ENCODE assay signal across 8 cellular contexts in the genomic region with DNA sequence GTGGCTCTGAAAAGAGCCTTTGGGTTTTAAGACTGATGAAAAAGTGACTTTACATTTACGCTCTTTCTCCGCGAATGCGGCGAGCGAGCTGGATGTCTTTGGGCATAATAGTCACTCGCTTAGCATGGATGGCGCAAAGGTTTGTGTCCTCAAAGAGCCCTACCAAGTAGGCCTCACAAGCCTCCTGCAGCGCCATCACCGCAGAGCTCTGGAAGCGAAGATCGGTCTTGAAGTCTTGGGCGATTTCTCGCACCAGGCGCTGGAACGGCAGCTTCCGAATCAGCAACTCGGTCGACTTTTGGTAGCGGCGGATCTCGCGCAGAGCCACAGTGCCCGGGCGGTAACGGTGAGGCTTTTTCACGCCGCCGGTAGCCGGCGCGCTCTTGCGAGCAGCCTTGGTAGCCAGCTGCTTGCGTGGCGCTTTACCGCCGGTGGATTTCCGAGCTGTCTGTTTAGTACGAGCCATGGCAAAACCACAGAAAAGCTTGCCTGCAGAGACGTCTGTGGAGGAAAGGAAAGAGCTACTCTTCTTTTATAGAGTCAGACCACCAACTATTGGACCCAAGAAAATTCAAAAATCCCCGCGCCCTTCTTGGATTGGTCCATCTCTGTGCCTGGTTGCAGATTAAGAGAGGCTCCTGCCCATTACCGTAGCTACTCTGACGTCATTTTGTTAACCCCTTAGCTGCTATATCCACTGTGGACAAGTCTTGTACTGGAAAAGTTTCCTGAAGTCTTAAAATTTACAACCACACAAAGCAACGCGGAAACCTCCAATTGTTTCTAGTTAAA. TPM values are rescaled to one million over a fixed set of nuclear protein-coding genes. Genes with fewer than 3 reads are reported as not detected.
DNase-seq lines count a peak whose midpoint lies in the region; ATAC-seq, FAIRE-seq and TF ChIP-seq lines count a peak whose summit lies in the region.

No MANE protein-coding gene starts in this region.

- H3K36me3 Mint-ChIP-seq in Calu3 (ENCODE audit: insufficient read depth, unreplicated experiment), result peaks cover 76% of the 10 kb centered on the region
- peaks cover 10% of the 10 kb centered on the region for H3K36me3 Mint-ChIP-seq in activated CD8-positive, alpha-beta memory T cell treated with anti-CD3 and anti-CD28 coated beads, Interleukin-2, amount 10 ng/mL, durations not matched to agents 7 days and 5 days

- H3K4me1 ChIP-seq in H1 (replicated peaks in 1 of 4; ENCODE audit: control insufficient read depth in 3 of 4, insufficient read depth in 4 of 4, low read length in 3 of 4), result peaks cover 2 to 18% (median 13%) of the 10 kb centered on the region in 4 experiments; a peak in 5 of 7 replicates

- H4K5ac ChIP-seq in H1 (ENCODE audit: insufficient read length, low read depth, low read length), result peak overlapping the region; percentile 60

- H3K27ac Mint-ChIP-seq in Calu3 (ENCODE audit: unreplicated experiment), result peak overlapping the region; percentile 100
- peak overlapping the region; percentile 99 for H3K27ac Mint-ChIP-seq in activated CD8-positive, alpha-beta memory T cell treated with anti-CD3 and anti-CD28 coated beads, Interleukin-2, amount 10 ng/mL, durations not matched to agents 7 days and 5 days

- 1% methylated on average over 46 of the region's 46 CpGs; no CpG with 5 or more reads in 1 of the 2 experiments for WGBS in H1 (ENCODE audit: extremely low coverage in 1 of 2, insufficient coverage in 1 of 2, insufficient read length in 1 of 2, insufficient replicate concordance in 2 of 2, low coverage in 1 of 2, low lambda C conversion rate in 2 of 2, missing lambda C conversion rate in 1 of 2), 2 experiments

- TF ChIP-seq CTCF in Calu3 (IDR thresholded peaks at IDR 0.05; ENCODE audit: unreplicated experiment), result no peak
- TF ChIP-seq CTCF in H1 (IDR thresholded peaks at IDR 0.05; ENCODE audit: control extremely low read depth in 1 of 3, insufficient read depth in 1 of 3, low read depth in 1 of 3, low read length in 3 of 3), result no peak

- peak; percentile 46 for ATAC-seq in GM21367 (IDR thresholded peaks at IDR 0.05; ENCODE audit: unreplicated experiment)
- ATAC-seq in activated CD8-positive, alpha-beta memory T cell treated with anti-CD3 and anti-CD28 coated beads, Interleukin-2, amount 10 ng/mL, durations not matched to agents 7 days and 5 days, result peak; percentile 63

- H3K4me3 ChIP-seq in H1 (ENCODE audit: extremely low read depth in 1 of 4, insufficient read depth in 2 of 4, low read depth in 3 of 4, low read length in 4 of 4), result peak overlapping the region; percentile 81 to 95 (median 92)

- no peak overlapping the region for H2AK5ac ChIP-seq in H1 (ENCODE audit: low read depth, low read length)

- no peak overlapping the region for H2BK20ac ChIP-seq in H1 (ENCODE audit: low read length)

- H2AFZ ChIP-seq in H1 (ENCODE audit: low read length), result no peak overlapping the region

- H3K36me3 ChIP-seq in H1 (ENCODE audit: control insufficient read depth in 2 of 4, insufficient read depth in 4 of 4, low read length in 3 of 4), result no peaks in the 10 kb centered on the region

- peaks cover 77% of the 10 kb centered on the region for H3K4me1 Mint-ChIP-seq in Calu3 (ENCODE audit: low read depth, unreplicated experiment)
- peaks cover 72% of the 10 kb centered on the region for H3K4me1 Mint-ChIP-seq in activated CD8-positive, alpha-beta memory T cell treated with anti-CD3 and anti-CD28 coated beads, Interleukin-2, amount 10 ng/mL, durations not matched to agents 7 days and 5 days

- no peak overlapping the region for H2BK15ac ChIP-seq in H1 (ENCODE audit: low read length)

- BruUV-seq in Calu3 (replicated peaks; lab: Mats Ljungman, UMichigan), result TSS peak; percentile 93

- H3K56ac ChIP-seq in H1 (replicated peaks; ENCODE audit: insufficient read length, low read depth, low read length), result peak overlapping the region; percentile 73

- no peak overlapping the region for H2BK120ac ChIP-seq in H1 (replicated peaks; ENCODE audit: low read depth, low read length)

- no peak for TF ChIP-seq RAD21 in H1 (IDR thresholded peaks at IDR 0.05 in 1 of 2, conservative IDR thresholded peaks at IDR 0.05 in 1 of 2; ENCODE audit: low read depth in 2 of 2, low read length in 2 of 2)

- intact Hi-C loops in Calu3 (cut with micrococcal nuclease; ENCODE audit: unreplicated experiment), result loop anchor here (2.0 to 5.0 kb wide), 2 partner anchors 23 to 166 kb away; a partner anchor contains a TSS

- H3K9ac ChIP-seq in H1 (replicated peaks in 1 of 4; ENCODE audit: extremely low read depth in 1 of 4, low read depth in 3 of 4, low read length in 3 of 4), result peak overlapping the region; percentile 95 to 98 (median 96)

- TF ChIP-seq POLR2A in H1 (IDR thresholded peaks at IDR 0.05; ENCODE audit: control extremely low read depth in 1 of 2, low read depth in 2 of 2, low read length in 2 of 2), result peak; percentile 99 to 100

- peak; percentile 74 for FAIRE-seq in H1 (lab: Jason Lieb, UNC)

- peaks cover 12% of the 10 kb centered on the region for H3K23me2 ChIP-seq in H1 (ENCODE audit: low read depth, low read length)

- no peaks in the 10 kb centered on the region for H3K79me2 ChIP-seq in H1 (ENCODE audit: control insufficient read depth in 1 of 2, insufficient read depth in 2 of 2, low read length in 2 of 2)

- no peak overlapping the region for H2BK12ac ChIP-seq in H1 (ENCODE audit: low read depth, low read length)

- peak overlapping the region; percentile 96 for H3K27ac ChIP-seq in H1 (ENCODE audit: low read depth, low read length)

- POLR2A ChIA-PET in H1 (lab: Charles Lee; ENCODE audit: partially characterized antibody), result interaction anchor here (0.6 to 43.5 kb wide), 59 partner anchors 7 to 1863 kb away, joined by 3 to 1982 read pairs (median 14); partner anchors contain the start of gene HFE

- peak in 1 of 2 experiments; percentile 2; a peak in 1 of 3 replicates for TF ChIP-seq EP300 in H1 (IDR thresholded peaks at IDR 0.05; ENCODE audit: borderline replicate concordance in 1 of 2, low read depth in 2 of 2, low read length in 2 of 2)

- no peak overlapping the region for H4K91ac ChIP-seq in H1 (replicated peaks; ENCODE audit: insufficient read length, low read length)

- H3K9me3 ChIP-seq in H1 (ENCODE audit: insufficient read depth in 2 of 2, low read depth in 1 of 2, low read length in 1 of 2), result no peaks in the 10 kb centered on the region

- H3K4me2 ChIP-seq in H1 (ENCODE audit: insufficient read depth in 1 of 2, low read depth in 2 of 2, low read length in 2 of 2), result peak overlapping the region; percentile 81 to 90

- H2BK5ac ChIP-seq in H1 (ENCODE audit: low read depth, low read length), result peak overlapping the region; percentile 82

- no peak overlapping the region for H3K4ac ChIP-seq in H1 (replicated peaks; ENCODE audit: insufficient read length, low read depth, low read length)

- no peaks in the 10 kb centered on the region for H3K27me3 ChIP-seq in H1 (replicated peaks in 1 of 4; ENCODE audit: control insufficient read depth in 3 of 4, extremely low read depth in 1 of 4, insufficient read depth in 3 of 4, low read length in 3 of 4)

- peak overlapping the region; percentile 88; the same call in 1 of the 2 replicates for H4K8ac ChIP-seq in H1 (ENCODE audit: extremely low read depth, insufficient read depth, low read length)

- no peak overlapping the region for H3K14ac ChIP-seq in H1 (ENCODE audit: insufficient read length)

- peaks cover 10% of the 10 kb centered on the region for H3K27me3 Mint-ChIP-seq in Calu3 (ENCODE audit: unreplicated experiment)
- H3K27me3 Mint-ChIP-seq in activated CD8-positive, alpha-beta memory T cell treated with anti-CD3 and anti-CD28 coated beads, Interleukin-2, amount 10 ng/mL, durations not matched to agents 7 days and 5 days, result peaks cover 12% of the 10 kb centered on the region

- H3K18ac ChIP-seq in H1 (ENCODE audit: extremely low read depth, low read length), result peak overlapping the region; percentile 79

- H3K4me3 Mint-ChIP-seq in Calu3 (ENCODE audit: low read depth, unreplicated experiment), result peak overlapping the region; percentile 88
- H3K4me3 Mint-ChIP-seq in activated CD8-positive, alpha-beta memory T cell treated with anti-CD3 and anti-CD28 coated beads, Interleukin-2, amount 10 ng/mL, durations not matched to agents 7 days and 5 days, result peak overlapping the region; percentile 78

- peaks cover 0 to 4% of the 10 kb centered on the region in 2 experiments for H4K20me1 ChIP-seq in H1 (replicated peaks in 1 of 2; ENCODE audit: control insufficient read depth in 1 of 2, insufficient read depth in 2 of 2, low read length in 2 of 2)

- no peak overlapping the region for H3K23ac ChIP-seq in H1 (ENCODE audit: insufficient read length)

- H3K79me1 ChIP-seq in H1 (ENCODE audit: low read depth, low read length), result no peaks in the 10 kb centered on the region

- DNase-seq in Calu3 (peak; percentile 95), HT-29 (ENCODE audit: low spot score) (peak; percentile 98), NK-92 (lab: John Stamatoyannopoulos, UW; ENCODE audit: unreplicated experiment) (peak; percentile 29), H1 (ENCODE audit: low read depth in 1 of 2, low spot score in 2 of 2) (peak; percentile 82 to 88), medulla oblongata (ENCODE audit: extremely low spot score) (peak; percentile 93)
- peak; percentile 97 for DNase-seq in activated CD8-positive, alpha-beta memory T cell treated with anti-CD3 and anti-CD28 coated beads, Interleukin-2, amount 10 ng/mL, durations not matched to agents 7 days and 5 days
- peak; percentile 65 to 74 for DNase-seq in stimulated activated CD8-positive, alpha-beta memory T cell treated with anti-CD3 and anti-CD28 coated beads, Interleukin-4, amount 100 ng/mL, for 4 hours (ENCODE audit: low read depth in 2 of 2, low spot score in 1 of 2)

- CTCF ChIA-PET in Calu3 (lab: Charles Lee) (interaction anchor here (0.9 to 3.3 kb wide), 8 partner anchors 11 to 132 kb away, joined by 3 to 20 read pairs (median 4); a partner anchor contains a TSS), H1 (lab: Charles Lee; ENCODE audit: partially characterized antibody) (interaction anchor here (0.9 to 1.9 kb wide), 9 partner anchors 9 to 164 kb away, joined by 3 to 7 read pairs (median 3); partner anchors contain the start of gene HFE)
- CTCF ChIA-PET in activated CD8-positive, alpha-beta memory T cell treated with anti-CD3 and anti-CD28 coated beads, Interleukin-2, amount 10 ng/mL, durations not matched to agents 7 days and 5 days (lab: Charles Lee), result interaction anchor here (0.6 to 4.2 kb wide), 11 partner anchors 10 to 241 kb away, joined by 3 to 47 read pairs (median 4); a partner anchor contains a TSS

- H3K9me3 Mint-ChIP-seq in Calu3 (ENCODE audit: low read depth, unreplicated experiment), result no peaks in the 10 kb centered on the region
- H3K9me3 Mint-ChIP-seq in activated CD8-positive, alpha-beta memory T cell treated with anti-CD3 and anti-CD28 coated beads, Interleukin-2, amount 10 ng/mL, durations not matched to agents 7 days and 5 days (ENCODE audit: low read depth), result no peaks in the 10 kb centered on the region

RNA-seq across cellular contexts. Expression of gene HFE, which starts 55.4 kb away (rescaled TPM):
- 24.9 and 27.1 TPM in 2 replicates for total RNA-seq in Calu3 (2022)
- 7.3 and 8.7 TPM in 2 replicates for total RNA-seq in HT-29 (2014; rRNA removed; shearing (Covaris generic))
- total RNA-seq in activated CD8-positive, alpha-beta memory T cell treated with anti-CD3 and anti-CD28 coated beads, Interleukin-2, amount 10 ng/mL, durations not matched to agents 7 days and 5 days, result 1 to 10 TPM; 1.6 to 3.4 TPM
- total RNA-seq in H1 (2021; fragmentation: NEBNext Ultra II Directional; extraction: Animal tissue kit (Norgen Biotek cat#: 25700)), result 1.6 and 2.0 TPM in 2 replicates
- 0.80 and 1.6 TPM in 2 replicates for polyA plus RNA-seq in H1 (2011; rRNA removed)
- polyA plus RNA-seq in H1 (2011; cell fraction: cytosol; rRNA removed), result 2.0 TPM
- polyA plus RNA-seq in H1 (2011; cell fraction: nucleus; rRNA removed), result 2.1 TPM
- polyA plus RNA-seq in H1 (2012, experiment 1 of 2), result 1.9 to 3.3 TPM (median 2.0 TPM) in 4 replicates
- polyA plus RNA-seq in H1 (2012, experiment 2 of 2), result 0.33 TPM
- 0.95 TPM for polyA plus RNA-seq in H1 (2013, experiment 1 of 2)
- polyA plus RNA-seq in H1 (2013, experiment 2 of 2), result 1.4 TPM
- polyA minus RNA-seq in H1 (2011; rRNA and poly(A)+ RNA removed), result 3.2 and 3.4 TPM in 2 replicates
- polyA minus RNA-seq in H1 (2011; cell fraction: cytosol; rRNA and poly(A)+ RNA removed), result 1.5 TPM
- 3.6 TPM for polyA minus RNA-seq in H1 (2011; cell fraction: nucleus; rRNA and poly(A)+ RNA removed)

Comparison
In these comparisons a context has a peak if more than half of its experiments do, and no peak if none do; other contexts are left out.
1. Peak in every context shown above with its lines: DNase-seq, ATAC-seq, H3K4me3 ChIP-seq and H3K27ac ChIP-seq.
2. DNase-seq: peak in every context shown above with its lines; median percentile 98 in HT-29; 97 in activated CD8-positive, alpha-beta memory T cell treated with anti-CD3 and anti-CD28 coated beads, Interleukin-2, amount 10 ng/mL, durations not matched to agents 7 days and 5 days; 95 in Calu3; 93 in medulla oblongata; 85 in H1; 70 in stimulated activated CD8-positive, alpha-beta memory T cell treated with anti-CD3 and anti-CD28 coated beads, Interleukin-4, amount 100 ng/mL, for 4 hours; 29 in NK-92.